Comparison of ENCODE assay signal across 20 cellular contexts in genomic region chr10:1410469-1411395, GRCh38.
DNase-seq lines count a peak whose midpoint lies in the region; ATAC-seq and TF ChIP-seq lines count a peak whose summit lies in the region.
"Had no signal": no experiment of that assay in that cellular context is flagged by ENCODE, and none has a peak within 500 bp of the region (broad histone marks: within the 10 kb centered on the region; RNA-seq: fewer than 3 reads in every experiment).

No MANE protein-coding gene starts in this region.

- no peak overlapping the region for H3K27ac Mint-ChIP-seq in activated CD4-positive, alpha-beta memory T cell treated with anti-CD3 and anti-CD28 coated beads, Interleukin-2, amount 10 ng/mL, durations not matched to agents 7 days and 5 days
- H3K27ac Mint-ChIP-seq in activated CD4-positive, alpha-beta memory T cell treated with anti-CD3 and anti-CD28 coated beads for 36 hours: no peak overlapping the region
- no peak overlapping the region for H3K27ac Mint-ChIP-seq in naive thymus-derived CD4-positive, alpha-beta T cell
- H3K27ac Mint-ChIP-seq: HFFc6 had no signal

- no peaks in the 10 kb centered on the region for H3K4me1 ChIP-seq in naive thymus-derived CD4-positive, alpha-beta T cell (ENCODE audit: control insufficient read depth in 2 of 2, insufficient read depth in 2 of 2, low read length in 2 of 2)

- CTCF ChIA-PET in activated CD4-positive, alpha-beta memory T cell treated with anti-CD3 and anti-CD28 coated beads, Interleukin-2, amount 10 ng/mL, durations not matched to agents 7 days and 5 days (lab: Charles Lee): interaction anchor here (1.0 kb wide), 1 partner anchor 10 kb away, joined by 3 read pairs; no protein-coding TSS in a partner anchor
- CTCF ChIA-PET in activated CD4-positive, alpha-beta memory T cell treated with anti-CD3 and anti-CD28 coated beads for 36 hours (lab: Charles Lee): no interaction called here
- CTCF ChIA-PET in naive thymus-derived CD4-positive, alpha-beta T cell (lab: Charles Lee): no interaction called here

- DNase-seq in activated CD4-positive, alpha-beta memory T cell treated with anti-CD3 and anti-CD28 coated beads, Interleukin-2, amount 10 ng/mL, durations not matched to agents 7 days and 5 days: peak; percentile 14
- no peak for DNase-seq in activated CD4-positive, alpha-beta memory T cell treated with anti-CD3 and anti-CD28 coated beads for 36 hours
- DNase-seq in coronary artery (ENCODE audit: low spot score): peak; percentile 58
- DNase-seq in naive thymus-derived CD4-positive, alpha-beta T cell: no peak
- DNase-seq in ureter (ENCODE audit: low spot score): peak; percentile 32
- DNase-seq in cerebellar cortex (ENCODE audit: low spot score): no peak
- DNase-seq: AML-193, DMS79 treated with DMSO at 0.1 percent for 48 hours, HFFc6, NCI-H1048, NCI-H1436, NCI-H2029, NCI-H345, NCI-H524 treated with DMSO at 0.1 percent for 48 hours, PC-3, SIG-M5 had no signal

- no peaks in the 10 kb centered on the region for H3K36me3 ChIP-seq in naive thymus-derived CD4-positive, alpha-beta T cell (ENCODE audit: control insufficient read depth in 2 of 3, insufficient read depth in 3 of 3, low read length in 3 of 3)

- H3K4me3 ChIP-seq in coronary artery: no peak overlapping the region
- H3K4me3 ChIP-seq in naive thymus-derived CD4-positive, alpha-beta T cell (ENCODE audit: low read length): no peak overlapping the region

- no peak overlapping the region for H3K27ac ChIP-seq in coronary artery
- H3K27ac ChIP-seq in naive thymus-derived CD4-positive, alpha-beta T cell (ENCODE audit: low read depth, low read length): no peak overlapping the region
- H3K27ac ChIP-seq: 22Rv1, RWPE1 had no signal

- no peaks in the 10 kb centered on the region for H3K9me3 Mint-ChIP-seq in activated CD4-positive, alpha-beta memory T cell treated with anti-CD3 and anti-CD28 coated beads, Interleukin-2, amount 10 ng/mL, durations not matched to agents 7 days and 5 days
- H3K9me3 Mint-ChIP-seq in activated CD4-positive, alpha-beta memory T cell treated with anti-CD3 and anti-CD28 coated beads for 36 hours: no peaks in the 10 kb centered on the region
- H3K9me3 Mint-ChIP-seq in naive thymus-derived CD4-positive, alpha-beta T cell: peaks cover 0 to 6% (median 0%) of the 10 kb centered on the region in 11 donors

- H3K27me3 ChIP-seq in naive thymus-derived CD4-positive, alpha-beta T cell (ENCODE audit: control insufficient read depth in 2 of 2, insufficient read depth in 2 of 2, low read length in 2 of 2): no peaks in the 10 kb centered on the region

- no peak overlapping the region for H3K4me3 Mint-ChIP-seq in activated CD4-positive, alpha-beta memory T cell treated with anti-CD3 and anti-CD28 coated beads, Interleukin-2, amount 10 ng/mL, durations not matched to agents 7 days and 5 days
- H3K4me3 Mint-ChIP-seq in activated CD4-positive, alpha-beta memory T cell treated with anti-CD3 and anti-CD28 coated beads for 36 hours: no peak overlapping the region
- no peak overlapping the region for H3K4me3 Mint-ChIP-seq in naive thymus-derived CD4-positive, alpha-beta T cell
- H3K4me3 Mint-ChIP-seq: HFFc6 had no signal

- peak; percentile 4 for ATAC-seq in naive thymus-derived CD4-positive, alpha-beta T cell
- ATAC-seq in GM21528 (IDR thresholded peaks at IDR 0.05; ENCODE audit: low FRiP score, unreplicated experiment) (no peak), GM18870 (IDR thresholded peaks at IDR 0.05; ENCODE audit: unreplicated experiment) (no peak)
- ATAC-seq: PC-3 had no signal

- no peaks in the 10 kb centered on the region for H3K9me3 ChIP-seq in naive thymus-derived CD4-positive, alpha-beta T cell (ENCODE audit: control insufficient read depth in 2 of 3, low read length in 3 of 3)

- no peak for TF ChIP-seq CTCF in coronary artery (IDR thresholded peaks at IDR 0.05)

- H3K36me3 Mint-ChIP-seq in activated CD4-positive, alpha-beta memory T cell treated with anti-CD3 and anti-CD28 coated beads, Interleukin-2, amount 10 ng/mL, durations not matched to agents 7 days and 5 days (ENCODE audit: low read depth): no peaks in the 10 kb centered on the region
- H3K36me3 Mint-ChIP-seq in activated CD4-positive, alpha-beta memory T cell treated with anti-CD3 and anti-CD28 coated beads for 36 hours: no peaks in the 10 kb centered on the region
- H3K36me3 Mint-ChIP-seq in naive thymus-derived CD4-positive, alpha-beta T cell: no peaks in the 10 kb centered on the region

- POLR2A ChIA-PET in activated CD4-positive, alpha-beta memory T cell treated with anti-CD3 and anti-CD28 coated beads, Interleukin-2, amount 10 ng/mL, durations not matched to agents 7 days and 5 days (lab: Charles Lee): no interaction called here
- POLR2A ChIA-PET in activated CD4-positive, alpha-beta memory T cell treated with anti-CD3 and anti-CD28 coated beads for 36 hours (lab: Charles Lee): no interaction called here
- POLR2A ChIA-PET in naive thymus-derived CD4-positive, alpha-beta T cell (lab: Charles Lee): no interaction called here

- H3K4me1 Mint-ChIP-seq in activated CD4-positive, alpha-beta memory T cell treated with anti-CD3 and anti-CD28 coated beads, Interleukin-2, amount 10 ng/mL, durations not matched to agents 7 days and 5 days: no peaks in the 10 kb centered on the region
- no peaks in the 10 kb centered on the region for H3K4me1 Mint-ChIP-seq in activated CD4-positive, alpha-beta memory T cell treated with anti-CD3 and anti-CD28 coated beads for 36 hours (ENCODE audit: low read depth)
- H3K4me1 Mint-ChIP-seq in naive thymus-derived CD4-positive, alpha-beta T cell: no peaks in the 10 kb centered on the region

- H3K27me3 Mint-ChIP-seq in activated CD4-positive, alpha-beta memory T cell treated with anti-CD3 and anti-CD28 coated beads, Interleukin-2, amount 10 ng/mL, durations not matched to agents 7 days and 5 days: peaks cover 4% of the 10 kb centered on the region
- H3K27me3 Mint-ChIP-seq in activated CD4-positive, alpha-beta memory T cell treated with anti-CD3 and anti-CD28 coated beads for 36 hours: peaks cover 30% of the 10 kb centered on the region
- H3K27me3 Mint-ChIP-seq in naive thymus-derived CD4-positive, alpha-beta T cell: peaks cover 5 to 27% (median 12%) of the 10 kb centered on the region in 5 donors

- intact Hi-C loops in activated CD4-positive, alpha-beta memory T cell treated with anti-CD3 and anti-CD28 coated beads for 36 hours (cut with micrococcal nuclease): no loop called here
- intact Hi-C loops in naive thymus-derived CD4-positive, alpha-beta T cell (cut with micrococcal nuclease): no loop called here

Comparison
In these comparisons a context has a peak if more than half of its experiments do, and no peak if none do; other contexts are left out.
1. DNase-seq: peak in activated CD4-positive, alpha-beta memory T cell treated with anti-CD3 and anti-CD28 coated beads, Interleukin-2, amount 10 ng/mL, durations not matched to agents 7 days and 5 days (single experiment), coronary artery (single experiment) and ureter (single experiment); none in activated CD4-positive, alpha-beta memory T cell treated with anti-CD3 and anti-CD28 coated beads for 36 hours (single experiment), naive thymus-derived CD4-positive, alpha-beta T cell (0 of 9) and cerebellar cortex (single experiment).